In the genomic region with DNA sequence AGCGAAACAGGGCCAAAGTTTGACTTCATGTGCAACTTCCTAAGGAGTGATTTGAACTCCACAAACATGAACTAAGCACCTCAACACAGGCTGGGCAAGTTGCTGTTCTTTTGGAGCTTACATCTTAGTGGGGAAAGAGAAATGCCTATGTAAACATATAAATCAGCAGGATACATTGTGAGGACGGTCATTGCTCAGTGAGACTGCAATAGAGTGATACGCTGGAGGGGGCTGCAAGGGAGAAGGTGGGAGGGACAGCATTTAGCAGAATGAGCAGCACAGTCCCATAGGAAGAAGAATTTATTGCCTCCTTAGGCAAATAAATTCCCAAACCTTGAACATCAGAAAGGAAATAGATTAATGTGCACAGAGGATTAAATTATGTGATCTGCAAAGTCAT, we compare ENCODE assay signal across 1 cellular context.
TF ChIP-seq lines count a peak whose summit lies in the region.

No MANE protein-coding gene starts in this region.

TF ChIP-seq in WTC11, 78 proteins besides CTCF, POLR2A, EP300 and RAD21 (continued from another document):
- TF ChIP-seq, protein P1, sequence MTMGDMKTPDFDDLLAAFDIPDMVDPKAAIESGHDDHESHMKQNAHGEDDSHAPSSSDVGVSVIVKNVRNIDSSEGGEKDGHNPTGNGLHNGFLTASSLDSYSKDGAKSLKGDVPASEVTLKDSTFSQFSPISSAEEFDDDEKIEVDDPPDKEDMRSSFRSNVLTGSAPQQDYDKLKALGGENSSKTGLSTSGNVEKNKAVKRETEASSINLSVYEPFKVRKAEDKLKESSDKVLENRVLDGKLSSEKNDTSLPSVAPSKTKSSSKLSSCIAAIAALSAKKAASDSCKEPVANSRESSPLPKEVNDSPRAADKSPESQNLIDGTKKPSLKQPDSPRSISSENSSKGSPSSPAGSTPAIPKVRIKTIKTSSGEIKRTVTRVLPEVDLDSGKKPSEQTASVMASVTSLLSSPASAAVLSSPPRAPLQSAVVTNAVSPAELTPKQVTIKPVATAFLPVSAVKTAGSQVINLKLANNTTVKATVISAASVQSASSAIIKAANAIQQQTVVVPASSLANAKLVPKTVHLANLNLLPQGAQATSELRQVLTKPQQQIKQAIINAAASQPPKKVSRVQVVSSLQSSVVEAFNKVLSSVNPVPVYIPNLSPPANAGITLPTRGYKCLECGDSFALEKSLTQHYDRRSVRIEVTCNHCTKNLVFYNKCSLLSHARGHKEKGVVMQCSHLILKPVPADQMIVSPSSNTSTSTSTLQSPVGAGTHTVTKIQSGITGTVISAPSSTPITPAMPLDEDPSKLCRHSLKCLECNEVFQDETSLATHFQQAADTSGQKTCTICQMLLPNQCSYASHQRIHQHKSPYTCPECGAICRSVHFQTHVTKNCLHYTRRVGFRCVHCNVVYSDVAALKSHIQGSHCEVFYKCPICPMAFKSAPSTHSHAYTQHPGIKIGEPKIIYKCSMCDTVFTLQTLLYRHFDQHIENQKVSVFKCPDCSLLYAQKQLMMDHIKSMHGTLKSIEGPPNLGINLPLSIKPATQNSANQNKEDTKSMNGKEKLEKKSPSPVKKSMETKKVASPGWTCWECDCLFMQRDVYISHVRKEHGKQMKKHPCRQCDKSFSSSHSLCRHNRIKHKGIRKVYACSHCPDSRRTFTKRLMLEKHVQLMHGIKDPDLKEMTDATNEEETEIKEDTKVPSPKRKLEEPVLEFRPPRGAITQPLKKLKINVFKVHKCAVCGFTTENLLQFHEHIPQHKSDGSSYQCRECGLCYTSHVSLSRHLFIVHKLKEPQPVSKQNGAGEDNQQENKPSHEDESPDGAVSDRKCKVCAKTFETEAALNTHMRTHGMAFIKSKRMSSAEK (CRISPR knock-in tag; IDR thresholded peaks at IDR 0.05; ENCODE audit: borderline replicate concordance), result no peak
- TF ChIP-seq ZSCAN18 (CRISPR knock-in tag; IDR thresholded peaks at IDR 0.05) (no peak), CREB1 (CRISPR knock-in tag; IDR thresholded peaks at IDR 0.05) (no peak), EMX1 (CRISPR knock-in tag; IDR thresholded peaks at IDR 0.05) (no peak), ELF4 (CRISPR knock-in tag; IDR thresholded peaks at IDR 0.05; ENCODE audit: low read depth) (no peak), ZNF425 (CRISPR knock-in tag; conservative IDR thresholded peaks at IDR 0.05) (no peak), ZNF263 (CRISPR knock-in tag; IDR thresholded peaks at IDR 0.05; ENCODE audit: low read depth) (no peak), NFE2L1 (CRISPR knock-in tag; IDR thresholded peaks at IDR 0.05) (no peak), ZNF232 (CRISPR knock-in tag; IDR thresholded peaks at IDR 0.05) (no peak)
- TF ChIP-seq, protein P2, sequence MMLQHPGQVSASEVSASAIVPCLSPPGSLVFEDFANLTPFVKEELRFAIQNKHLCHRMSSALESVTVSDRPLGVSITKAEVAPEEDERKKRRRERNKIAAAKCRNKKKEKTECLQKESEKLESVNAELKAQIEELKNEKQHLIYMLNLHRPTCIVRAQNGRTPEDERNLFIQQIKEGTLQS (CRISPR knock-in tag; conservative IDR thresholded peaks at IDR 0.05), result no peak
- TF ChIP-seq, protein P3, sequence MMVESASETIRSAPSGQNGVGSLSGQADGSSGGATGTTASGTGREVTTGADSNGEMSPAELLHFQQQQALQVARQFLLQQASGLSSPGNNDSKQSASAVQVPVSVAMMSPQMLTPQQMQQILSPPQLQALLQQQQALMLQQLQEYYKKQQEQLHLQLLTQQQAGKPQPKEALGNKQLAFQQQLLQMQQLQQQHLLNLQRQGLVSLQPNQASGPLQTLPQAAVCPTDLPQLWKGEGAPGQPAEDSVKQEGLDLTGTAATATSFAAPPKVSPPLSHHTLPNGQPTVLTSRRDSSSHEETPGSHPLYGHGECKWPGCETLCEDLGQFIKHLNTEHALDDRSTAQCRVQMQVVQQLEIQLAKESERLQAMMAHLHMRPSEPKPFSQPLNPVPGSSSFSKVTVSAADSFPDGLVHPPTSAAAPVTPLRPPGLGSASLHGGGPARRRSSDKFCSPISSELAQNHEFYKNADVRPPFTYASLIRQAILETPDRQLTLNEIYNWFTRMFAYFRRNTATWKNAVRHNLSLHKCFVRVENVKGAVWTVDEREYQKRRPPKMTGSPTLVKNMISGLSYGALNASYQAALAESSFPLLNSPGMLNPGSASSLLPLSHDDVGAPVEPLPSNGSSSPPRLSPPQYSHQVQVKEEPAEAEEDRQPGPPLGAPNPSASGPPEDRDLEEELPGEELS (CRISPR knock-in tag; IDR thresholded peaks at IDR 0.05), result no peak
- TF ChIP-seq, protein P4, sequence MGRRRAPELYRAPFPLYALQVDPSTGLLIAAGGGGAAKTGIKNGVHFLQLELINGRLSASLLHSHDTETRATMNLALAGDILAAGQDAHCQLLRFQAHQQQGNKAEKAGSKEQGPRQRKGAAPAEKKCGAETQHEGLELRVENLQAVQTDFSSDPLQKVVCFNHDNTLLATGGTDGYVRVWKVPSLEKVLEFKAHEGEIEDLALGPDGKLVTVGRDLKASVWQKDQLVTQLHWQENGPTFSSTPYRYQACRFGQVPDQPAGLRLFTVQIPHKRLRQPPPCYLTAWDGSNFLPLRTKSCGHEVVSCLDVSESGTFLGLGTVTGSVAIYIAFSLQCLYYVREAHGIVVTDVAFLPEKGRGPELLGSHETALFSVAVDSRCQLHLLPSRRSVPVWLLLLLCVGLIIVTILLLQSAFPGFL (CRISPR knock-in tag; IDR thresholded peaks at IDR 0.05; ENCODE audit: borderline replicate concordance), result no peak
